8 cellular contexts compared by ENCODE assay signal in the genomic region with DNA sequence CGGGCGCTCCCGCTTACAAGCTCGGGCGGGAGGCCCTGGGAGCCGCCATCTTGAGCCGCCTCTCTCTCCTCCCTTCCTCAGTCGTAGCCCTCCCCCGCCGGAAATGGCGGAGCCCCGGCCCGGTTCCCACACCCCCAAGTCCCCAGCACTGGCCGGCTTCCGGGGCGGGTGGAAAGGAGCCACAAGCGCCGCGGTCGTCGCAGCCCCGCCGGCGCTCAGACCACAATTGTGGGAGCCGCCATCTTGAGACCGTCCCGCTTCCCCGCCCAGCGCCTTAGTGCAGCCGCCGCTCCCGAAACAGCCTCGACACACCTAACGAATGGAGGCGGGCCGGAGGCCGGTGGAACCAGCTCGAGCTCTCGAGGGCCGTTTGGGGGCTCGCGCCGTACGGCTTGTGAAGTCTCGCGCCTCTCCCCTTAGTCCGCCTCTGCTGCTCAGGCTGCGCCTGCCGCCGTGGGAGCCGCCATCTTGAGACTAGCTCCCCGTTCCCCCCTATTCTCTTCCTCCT. TPM values are rescaled to one million over a fixed set of nuclear protein-coding genes. Genes with fewer than 3 reads are reported as not detected.
DNase-seq lines count a peak whose midpoint lies in the region; ATAC-seq and TF ChIP-seq lines count a peak whose summit lies in the region.

No MANE protein-coding gene starts in this region.

- peaks cover 44% of the 10 kb centered on the region for H3K4me1 Mint-ChIP-seq in activated naive CD8-positive, alpha-beta T cell treated with anti-CD3 and anti-CD28 coated beads, Interleukin-2, amount 50 U/mL, for 24 hours
- H3K4me1 Mint-ChIP-seq in type B pancreatic cell (ENCODE audit: unreplicated experiment) = peaks cover 42% of the 10 kb centered on the region

- H3K9me3 ChIP-seq in HCT116 (ENCODE audit: control insufficient read depth in 1 of 2, insufficient read depth in 1 of 2, low read depth in 1 of 2, low read length in 2 of 2) (no peaks in the 10 kb centered on the region), SU-DHL-6 (ENCODE audit: insufficient read depth, low read length) (no peaks in the 10 kb centered on the region)

- RAD21 ChIA-PET in HCT116 (lab: Charles Lee; ENCODE audit: low non-redundant PET in 1 of 2, low total read pairs in 2 of 2, uncharacterized antibody in 2 of 2, unreplicated experiment in 2 of 2) = no interaction called here

- H3K27me3 ChIP-seq in HCT116 (ENCODE audit: insufficient read depth, low read length) = no peaks in the 10 kb centered on the region
- no peaks in the 10 kb centered on the region for H3K27me3 ChIP-seq in SU-DHL-6 (ENCODE audit: low read length)

- peaks cover 21% of the 10 kb centered on the region for H3K36me3 Mint-ChIP-seq in activated naive CD8-positive, alpha-beta T cell treated with anti-CD3 and anti-CD28 coated beads, Interleukin-2, amount 50 U/mL, for 24 hours (ENCODE audit: low read depth)
- peaks cover 11% of the 10 kb centered on the region for H3K36me3 Mint-ChIP-seq in type B pancreatic cell

- CTCF ChIA-PET in HCT116 (lab: Charles Lee) = interaction anchor here (1.0 to 1.1 kb wide), 2 partner anchors 24 to 402 kb away, joined by 3 to 5 read pairs; no protein-coding TSS in a partner anchor

- intact Hi-C loops in HCT116 (cut with micrococcal nuclease) = loop anchor here (10.0 kb wide), 1 partner anchor 424 kb away; the partner anchor contains the start of gene RPL10
- intact Hi-C loops in cardiac septum (cut with DNase I) = loop anchor here (2.0 to 10.0 kb wide), 2 partner anchors 36 to 404 kb away; partner anchors contain the start of genes EMD, FLNA and NAA10
- intact Hi-C loops in posterior cingulate gyrus (cut with DNase I) = loop anchor here (2.0 kb wide), 1 partner anchor 42 kb away; no protein-coding TSS in a partner anchor

- H3K27ac Mint-ChIP-seq in activated naive CD8-positive, alpha-beta T cell treated with anti-CD3 and anti-CD28 coated beads, Interleukin-2, amount 50 U/mL, for 24 hours = peak overlapping the region; percentile 100
- peak overlapping the region; percentile 99 for H3K27ac Mint-ChIP-seq in type B pancreatic cell

- peak overlapping the region; percentile 76 for H3K4me2 ChIP-seq in HCT116 (ENCODE audit: low read length)
- H3K4me2 ChIP-seq in SU-DHL-6 (ENCODE audit: low read depth, low read length, poor library complexity, severe bottlenecking) = peak overlapping the region; percentile 96

- H3K36me3 ChIP-seq in HCT116 (ENCODE audit: control insufficient read depth in 1 of 2, insufficient read depth in 2 of 2, low read length in 2 of 2) = peaks cover 0 to 11% of the 10 kb centered on the region in 2 experiments; a peak in 1 of 4 replicates
- 0 out of 2 replicates have a peak, but pooled peaks cover 4% of the 10 kb centered on the region for H3K36me3 ChIP-seq in SU-DHL-6 (ENCODE audit: low read length)

- peak; percentile 68 for DNase-seq in GDM1 (lab: John Stamatoyannopoulos, UW)
- peak; percentile 60 for DNase-seq in HCT116 (ENCODE audit: low read depth, low spot score)
- DNase-seq in NAMALWA (ENCODE audit: low spot score) = peak; percentile 84
- DNase-seq in activated naive CD8-positive, alpha-beta T cell treated with anti-CD3 and anti-CD28 coated beads, Interleukin-2, amount 50 U/mL, for 24 hours = peak; percentile 85
- peak; percentile 97 for DNase-seq in cardiac septum (ENCODE audit: low spot score)
- DNase-seq in posterior cingulate gyrus = peak; percentile 78 to 98 (median 88)
- DNase-seq in type B pancreatic cell (ENCODE audit: extremely low spot score, unreplicated experiment) = peak; percentile 93

- POLR2A ChIA-PET in HCT116 (lab: Charles Lee) = interaction anchor here (0.7 to 2.0 kb wide), 4 partner anchors 43 to 499 kb away, joined by 3 to 10 read pairs (median 4); partner anchors contain the start of gene ARHGAP4

- H3K27me3 Mint-ChIP-seq in activated naive CD8-positive, alpha-beta T cell treated with anti-CD3 and anti-CD28 coated beads, Interleukin-2, amount 50 U/mL, for 24 hours = no peaks in the 10 kb centered on the region
- H3K27me3 Mint-ChIP-seq in type B pancreatic cell = no peaks in the 10 kb centered on the region

- TF ChIP-seq CTCF in HCT116 (IDR thresholded peaks at IDR 0.05 in 2 of 3, conservative IDR thresholded peaks at IDR 0.05 in 1 of 3; ENCODE audit: borderline replicate concordance in 1 of 3, insufficient read depth in 1 of 3, low read depth in 2 of 3, low read length in 2 of 3) = no peak
- TF ChIP-seq CTCF in SU-DHL-6 (IDR thresholded peaks at IDR 0.05; ENCODE audit: insufficient read depth, low read length, poor library complexity, severe bottlenecking) = no peak
- TF ChIP-seq CTCF in type B pancreatic cell (conservative IDR thresholded peaks at IDR 0.05) = no peak

- H3K79me2 ChIP-seq in HCT116 (ENCODE audit: insufficient read depth, low read length) (peaks cover 59% of the 10 kb centered on the region), SU-DHL-6 (ENCODE audit: insufficient read depth, low read length) (peaks cover 53% of the 10 kb centered on the region)

- H3K27ac ChIP-seq in HCT116 (ENCODE audit: low read depth, low read length) (peak overlapping the region; percentile 90), SU-DHL-6 (ENCODE audit: low read depth, low read length) (peak overlapping the region; percentile 99)

- TSS peak; percentile 36 for BruUV-seq in HCT116 (replicated peaks; lab: Mats Ljungman, UMichigan)

- H3K9me3 Mint-ChIP-seq in activated naive CD8-positive, alpha-beta T cell treated with anti-CD3 and anti-CD28 coated beads, Interleukin-2, amount 50 U/mL, for 24 hours = no peaks in the 10 kb centered on the region
- H3K9me3 Mint-ChIP-seq in type B pancreatic cell = no peaks in the 10 kb centered on the region

- H3K4me1 ChIP-seq in HCT116 (ENCODE audit: control insufficient read depth in 1 of 2, insufficient read depth in 2 of 2, low read length in 2 of 2) = peaks cover 12 to 28% of the 10 kb centered on the region in 2 experiments

- H3K9ac ChIP-seq in HCT116 (ENCODE audit: low read length) (peak overlapping the region; percentile 99), SU-DHL-6 (ENCODE audit: low read length) (peak overlapping the region; percentile 100)

- no peak for TF ChIP-seq POLR2A in HCT116 (IDR thresholded peaks at IDR 0.05; ENCODE audit: borderline replicate concordance, extremely low read depth, insufficient read depth, insufficient read length)

- peak overlapping the region; percentile 75 to 78 for H3K4me3 ChIP-seq in HCT116 (replicated peaks in 1 of 2; ENCODE audit: low read depth in 1 of 2, low read length in 2 of 2)
- H3K4me3 ChIP-seq in SU-DHL-6 (ENCODE audit: insufficient read depth, low read length, poor library complexity, severe bottlenecking) = peak overlapping the region; percentile 96

- no peak overlapping the region for H2AFZ ChIP-seq in HCT116 (ENCODE audit: low read depth, low read length, poor library complexity, severe bottlenecking)
- H2AFZ ChIP-seq in SU-DHL-6 (ENCODE audit: low read depth, low read length, severe bottlenecking) = no peak overlapping the region

- peaks cover 4% of the 10 kb centered on the region; the same call in 1 of the 2 replicates for H3F3A ChIP-seq in SU-DHL-6 (ENCODE audit: insufficient read depth)

- peak; percentile 59 for ATAC-seq in HCT116
- ATAC-seq in activated naive CD8-positive, alpha-beta T cell treated with anti-CD3 and anti-CD28 coated beads, Interleukin-2, amount 50 U/mL, for 24 hours = peak; percentile 39

- H3K9me2 ChIP-seq in HCT116 (ENCODE audit: insufficient read depth) (no peaks in the 10 kb centered on the region), SU-DHL-6 (replicated peaks; ENCODE audit: insufficient read depth, low read length) (no peaks in the 10 kb centered on the region)

- H4K20me1 ChIP-seq in HCT116 (ENCODE audit: insufficient read depth) (no peaks in the 10 kb centered on the region), SU-DHL-6 (ENCODE audit: low read depth, low read length) (peaks cover 12% of the 10 kb centered on the region)

- peak overlapping the region; percentile 99 for H3K4me3 Mint-ChIP-seq in activated naive CD8-positive, alpha-beta T cell treated with anti-CD3 and anti-CD28 coated beads, Interleukin-2, amount 50 U/mL, for 24 hours
- H3K4me3 Mint-ChIP-seq in type B pancreatic cell = peak overlapping the region; percentile 100

- TF ChIP-seq RAD21 in HCT116 (IDR thresholded peaks at IDR 0.05; ENCODE audit: low read depth) = no peak

TF ChIP-seq in HCT116, 20 proteins besides CTCF, POLR2A, EP300 and RAD21 (continues in another document):
- TF ChIP-seq YY1 (IDR thresholded peaks at IDR 0.05; ENCODE audit: extremely low read depth, insufficient replicate concordance, low read depth, low read length) = peak; percentile 95

RNA-seq across cellular contexts. Expression of gene HCFC1, which starts 0.4 kb away (rescaled TPM):
- total RNA-seq in HCT116 (2021; ENCODE audit: unreplicated experiment) (72.8 TPM), cardiac septum (39.5 TPM), type B pancreatic cell (ENCODE audit: low replicate concordance) (81.2 and 98.0 TPM in 2 replicates)
- polyA plus RNA-seq in HCT116 (2012) = 30.8 and 35.3 TPM in 2 replicates

RNA-seq across cellular contexts. Expression of gene TMEM187, which starts 1.4 kb away (rescaled TPM):
- total RNA-seq in HCT116 (2021; ENCODE audit: unreplicated experiment) (12.6 TPM), cardiac septum (10.6 TPM), type B pancreatic cell (ENCODE audit: low replicate concordance) (14.4 and 15.2 TPM in 2 replicates)
- 7.5 and 9.6 TPM in 2 replicates for polyA plus RNA-seq in HCT116 (2012)

RNA-seq across cellular contexts. Expression of gene RENBP, which starts 26.7 kb away (rescaled TPM):
- total RNA-seq in HCT116 (2021; ENCODE audit: unreplicated experiment) = 1.3 TPM
- 0.30 and 0.52 TPM in 2 replicates for polyA plus RNA-seq in HCT116 (2012)
- total RNA-seq in cardiac septum = 8.6 TPM
- 4.9 and 6.7 TPM in 2 replicates for total RNA-seq in type B pancreatic cell (ENCODE audit: low replicate concordance)

RNA-seq across cellular contexts. Expression of gene NAA10, which starts 36.3 kb away (rescaled TPM):
- 124 TPM for total RNA-seq in HCT116 (2021; ENCODE audit: unreplicated experiment)
- polyA plus RNA-seq in HCT116 (2012) = 135 and 156 TPM in 2 replicates
- total RNA-seq in cardiac septum = 87.2 TPM
- 73.8 and 82.7 TPM in 2 replicates for total RNA-seq in type B pancreatic cell (ENCODE audit: low replicate concordance)

RNA-seq across cellular contexts. Expression of gene ARHGAP4, which starts 45.1 kb away (rescaled TPM):
- total RNA-seq in HCT116 (2021; ENCODE audit: unreplicated experiment) = 67.4 TPM
- 41.2 and 44.2 TPM in 2 replicates for polyA plus RNA-seq in HCT116 (2012)
- 22.9 TPM for total RNA-seq in cardiac septum
- total RNA-seq in type B pancreatic cell (ENCODE audit: low replicate concordance) = 7.7 and 8.8 TPM in 2 replicates

Comparison
In these comparisons a context has a peak if more than half of its experiments do, and no peak if none do; other contexts are left out.
1. Peak in every context shown above with its lines: DNase-seq, ATAC-seq, H3K4me3 ChIP-seq and H3K27ac ChIP-seq.